8 cellular contexts compared by ENCODE assay signal in the genomic region with DNA sequence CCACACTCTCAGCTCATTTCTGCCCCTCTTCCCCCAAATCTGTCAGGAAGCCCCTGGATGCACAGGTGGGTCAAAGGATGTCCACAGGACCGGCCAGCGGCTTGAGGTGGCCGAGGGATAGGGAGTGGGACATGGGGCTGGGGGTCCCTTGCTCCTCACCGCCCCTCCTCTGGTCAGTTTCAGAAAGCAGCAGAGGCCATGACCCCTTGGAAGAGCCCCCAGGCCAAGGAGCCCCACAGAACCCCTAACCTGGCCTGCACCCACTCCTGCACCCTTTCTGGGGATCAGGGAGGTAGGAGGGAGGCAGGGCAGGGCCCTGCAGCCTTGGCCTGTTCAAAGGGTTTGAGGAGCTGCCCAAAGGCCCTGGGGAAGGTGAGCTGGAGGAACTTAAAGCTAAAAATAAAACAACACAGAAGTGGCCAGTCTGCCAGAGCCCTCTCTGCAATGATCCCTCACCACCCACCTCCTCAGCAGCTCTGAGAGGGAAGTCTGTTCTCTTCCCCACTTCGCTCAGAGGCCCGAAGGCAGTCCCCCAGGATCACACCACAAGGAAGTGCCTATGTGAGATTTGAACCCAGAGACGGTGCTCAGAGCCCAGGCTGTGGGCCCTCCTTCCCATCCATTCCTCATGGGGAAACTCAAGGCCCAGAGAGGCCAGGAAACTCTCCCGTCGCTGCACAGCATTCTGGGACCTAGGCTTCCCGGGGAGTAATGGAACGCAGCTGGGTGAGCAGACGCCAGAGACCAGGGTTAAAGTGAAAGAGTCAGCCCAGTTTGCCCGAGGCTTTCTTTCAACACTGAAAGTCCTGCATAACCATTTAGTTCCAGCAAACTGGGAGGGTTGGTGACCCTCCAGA. TPM values are rescaled to one million over a fixed set of nuclear protein-coding genes. Genes with fewer than 3 reads are reported as not detected.
DNase-seq lines count a peak whose midpoint lies in the region; ATAC-seq, FAIRE-seq and TF ChIP-seq lines count a peak whose summit lies in the region.

No MANE protein-coding gene starts in this region.

- H3K27ac ChIP-seq in astrocyte (ENCODE audit: low read depth, low read length) = peak overlapping the region; percentile 14
- peak overlapping the region; percentile 77 for H3K27ac ChIP-seq in layer of hippocampus (ENCODE audit: low read depth, low read length)
- peak overlapping the region; percentile 90 for H3K27ac ChIP-seq in subcutaneous abdominal adipose tissue (ENCODE audit: low read depth, low read length)

- H3K36me3 Mint-ChIP-seq in astrocyte (ENCODE audit: low read depth, unreplicated experiment) = peaks cover 4% of the 10 kb centered on the region

- no peak overlapping the region for H3K4me3 Mint-ChIP-seq in astrocyte (ENCODE audit: unreplicated experiment)

- peaks cover 17% of the 10 kb centered on the region for H3K9me3 ChIP-seq in astrocyte (ENCODE audit: insufficient read depth, low read depth, low read length)
- peaks cover 0 to 8% (median 7%) of the 10 kb centered on the region in 5 donors for H3K9me3 ChIP-seq in subcutaneous abdominal adipose tissue (ENCODE audit: control insufficient read depth in 5 of 5, low read length in 5 of 5)

- ATAC-seq in HG03097 (IDR thresholded peaks at IDR 0.05; ENCODE audit: low FRiP score, unreplicated experiment) = no peak

- H3K4me3 ChIP-seq in astrocyte (ENCODE audit: insufficient read depth, low read depth, low read length) = peak overlapping the region; percentile 72
- H3K4me3 ChIP-seq in subcutaneous abdominal adipose tissue (ENCODE audit: low read depth in 1 of 5, low read length in 5 of 5) = peak overlapping the region; percentile 77 to 96 (median 87)

- H3K36me3 ChIP-seq in astrocyte (ENCODE audit: insufficient read depth, low read length) = no peaks in the 10 kb centered on the region
- H3K36me3 ChIP-seq in subcutaneous abdominal adipose tissue (ENCODE audit: control insufficient read depth in 5 of 5, insufficient read depth in 5 of 5, low read length in 5 of 5) = peaks cover 0 to 23% (median 5%) of the 10 kb centered on the region in 5 donors

- DNase-seq in LHCN-M2 (ENCODE audit: low read depth) (peak; percentile 42), astrocyte (ENCODE audit: low read depth) (no peak), EL (no peak), NCI-H82 (lab: John Stamatoyannopoulos, UW) (no peak)
- DNase-seq in stimulated activated CD4-positive, alpha-beta T cell treated with anti-CD3 and anti-CD28 coated beads, Interleukin-4, amount 100 ng/mL, for 4 hours = no peak

- peaks cover 10% of the 10 kb centered on the region for H4K20me1 ChIP-seq in astrocyte (ENCODE audit: insufficient read depth, low read length)

- no peaks in the 10 kb centered on the region for H3K4me1 Mint-ChIP-seq in astrocyte (ENCODE audit: low read depth, unreplicated experiment)

- peak overlapping the region; percentile 92 for H3K4me2 ChIP-seq in astrocyte (ENCODE audit: low read length)

- H3K79me2 ChIP-seq in astrocyte (ENCODE audit: insufficient read depth, low read length) = peaks cover 59% of the 10 kb centered on the region

- no peak overlapping the region for H3K27ac Mint-ChIP-seq in astrocyte (ENCODE audit: unreplicated experiment)

- no peak for TF ChIP-seq CTCF in astrocyte (IDR thresholded peaks at IDR 0.05; ENCODE audit: insufficient read depth, low read depth, low read length)

- no peak for FAIRE-seq in astrocyte (lab: Jason Lieb, UNC)

- peaks cover 18% of the 10 kb centered on the region for H3K9me3 Mint-ChIP-seq in astrocyte (ENCODE audit: unreplicated experiment)

- peaks cover 13% of the 10 kb centered on the region for H3K27me3 Mint-ChIP-seq in astrocyte (ENCODE audit: low read depth, unreplicated experiment)

- peaks cover 14% of the 10 kb centered on the region for H3K4me1 ChIP-seq in astrocyte (ENCODE audit: insufficient read depth, low read length)
- peaks cover 6 to 88% (median 72%) of the 10 kb centered on the region in 5 donors for H3K4me1 ChIP-seq in subcutaneous abdominal adipose tissue (ENCODE audit: control insufficient read depth in 5 of 5, insufficient read depth in 5 of 5, low read length in 5 of 5)

- no peaks in the 10 kb centered on the region for H3K27me3 ChIP-seq in astrocyte (ENCODE audit: insufficient read depth, low read length)
- H3K27me3 ChIP-seq in layer of hippocampus (ENCODE audit: control insufficient read depth, insufficient read depth, low read length) = no peaks in the 10 kb centered on the region
- no peaks in the 10 kb centered on the region for H3K27me3 ChIP-seq in subcutaneous abdominal adipose tissue (ENCODE audit: control insufficient read depth in 5 of 5, insufficient read depth in 4 of 5, low read length in 5 of 5)

- H2AFZ ChIP-seq in astrocyte (ENCODE audit: low read depth, low read length) = peak overlapping the region; percentile 77

- H3K9ac ChIP-seq in astrocyte (ENCODE audit: low read length) = peak overlapping the region; percentile 80
- H3K9ac ChIP-seq in subcutaneous abdominal adipose tissue (ENCODE audit: low read length in 5 of 5) = peak overlapping the region; percentile 42 to 89 (median 87)

RNA-seq across cellular contexts. Expression of gene ENG, which starts 0.9 kb away (rescaled TPM):
- total RNA-seq in LHCN-M2 (2014; rRNA removed) (47.5 and 48.3 TPM in 2 replicates), astrocyte (1.2 and 1.5 TPM in 2 replicates)
- polyA plus RNA-seq in LHCN-M2 (2012) = 83.5 TPM

RNA-seq across cellular contexts. Expression of gene AK1, which starts 23.9 kb away (rescaled TPM):
- total RNA-seq in LHCN-M2 (2014; rRNA removed) = 75.1 and 85.0 TPM in 2 replicates
- 189 TPM for polyA plus RNA-seq in LHCN-M2 (2012)
- total RNA-seq in astrocyte = 78.0 and 79.5 TPM in 2 replicates

RNA-seq across cellular contexts. Expression of gene ST6GALNAC6, which starts 45.9 kb away (rescaled TPM):
- 105 and 110 TPM in 2 replicates for total RNA-seq in LHCN-M2 (2014; rRNA removed)
- 84.9 TPM for polyA plus RNA-seq in LHCN-M2 (2012)
- 30.4 and 37.5 TPM in 2 replicates for total RNA-seq in astrocyte

RNA-seq across cellular contexts. Expression of gene FPGS, which starts 50.9 kb away (rescaled TPM):
- total RNA-seq in LHCN-M2 (2014; rRNA removed) (94.1 and 104 TPM in 2 replicates), astrocyte (44.6 and 49.4 TPM in 2 replicates)
- polyA plus RNA-seq in LHCN-M2 (2012) = 78.6 TPM

Comparison
In these comparisons a context has a peak if more than half of its experiments do, and no peak if none do; other contexts are left out.
1. H3K27ac ChIP-seq: peak in every context shown above with its lines; median percentile 90 in subcutaneous abdominal adipose tissue; 77 in layer of hippocampus; 14 in astrocyte.
2. RNA of gene ENG, which starts 0.9 kb away (total RNA-seq): 47.5 to 48.3 TPM in LHCN-M2; 1.2 to 1.5 TPM in astrocyte; every median in the first group is over 10 times any median in the second.